Comparison of ENCODE assay signal across 16 cellular contexts in genomic region chr9:68472119-68472518, GRCh38.
DNase-seq lines count a peak whose midpoint lies in the region; ATAC-seq and TF ChIP-seq lines count a peak whose summit lies in the region.
"Had no signal": no experiment of that assay in that cellular context is flagged by ENCODE, and none has a peak within 500 bp of the region (broad histone marks: within the 10 kb centered on the region; RNA-seq: fewer than 3 reads in every experiment).

No MANE protein-coding gene starts in this region.

- peak; percentile 19 for DNase-seq in M059J (ENCODE audit: low read depth)
- DNase-seq in esophagus muscularis mucosa (ENCODE audit: extremely low spot score) = no peak
- DNase-seq in islet precursor cell = peak; percentile 58
- peak in 1 of 2 donors; percentile 49 for DNase-seq in uterus
- no peak for DNase-seq in omental fat pad (ENCODE audit: low spot score)
- no peak for DNase-seq in NCI-H526 (lab: John Stamatoyannopoulos, UW)
- no peak for DNase-seq in amniotic stem cell (lab: John Stamatoyannopoulos, UW)
- DNase-seq: Caco-2; CD8-positive, alpha-beta memory T cell; DND-41; GF-D8; GOT3 had no signal

- no peaks in the 10 kb centered on the region for H3K9me3 ChIP-seq in esophagus muscularis mucosa
- H3K9me3 ChIP-seq in uterus = no peaks in the 10 kb centered on the region
- H3K9me3 ChIP-seq: BLaER1, Caco-2, HAP-1 had no signal

- H3K27me3 ChIP-seq in esophagus muscularis mucosa (no peaks in the 10 kb centered on the region), uterus (no peaks in the 10 kb centered on the region)
- H3K27me3 ChIP-seq: BLaER1 had no signal

- ATAC-seq in omental fat pad (ENCODE audit: low FRiP score) (no peak), GM18858 (IDR thresholded peaks at IDR 0.05; ENCODE audit: unreplicated experiment) (no peak)
- ATAC-seq: HepG2 had no signal

- peak overlapping the region; percentile 66 to 81 (median 78) for H3K27ac ChIP-seq in esophagus muscularis mucosa (replicated peaks in 1 of 4)
- peak overlapping the region; percentile 71 to 81 for H3K27ac ChIP-seq in uterus
- H3K27ac ChIP-seq: BLaER1 had no signal

- TF ChIP-seq EP300 in esophagus muscularis mucosa (IDR thresholded peaks at IDR 0.05) = no peak

- WGBS in esophagus muscularis mucosa = 63% methylated on average over 2 of the region's 2 CpGs

- H3K36me3 ChIP-seq in esophagus muscularis mucosa (peaks cover 0 to 14% (median 0%) of the 10 kb centered on the region in 4 donors), uterus (no peaks in the 10 kb centered on the region)
- H3K36me3 ChIP-seq: BLaER1, HAP-1 had no signal

- TF ChIP-seq CTCF in esophagus muscularis mucosa (IDR thresholded peaks at IDR 0.05) = no peak
- no peak for TF ChIP-seq CTCF in uterus (IDR thresholded peaks at IDR 0.05)
- no peak for TF ChIP-seq CTCF in omental fat pad (IDR thresholded peaks at IDR 0.05)

- intact Hi-C loops in esophagus muscularis mucosa (cut with DNase I) = no loop called here
- intact Hi-C loops in uterus (cut with DNase I; ENCODE audit: low total_unique reads) = no loop called here

- TF ChIP-seq POLR2A in esophagus muscularis mucosa (IDR thresholded peaks at IDR 0.05; ENCODE audit: low read depth) (no peak), uterus (IDR thresholded peaks at IDR 0.05) (no peak)

- peaks cover 31 to 89% (median 77%) of the 10 kb centered on the region in 4 donors for H3K4me1 ChIP-seq in esophagus muscularis mucosa
- peaks cover 0 to 11% of the 10 kb centered on the region in 2 donors for H3K4me1 ChIP-seq in uterus
- H3K4me1 ChIP-seq: BLaER1, Caco-2 had no signal

- no peak overlapping the region for H3K4me3 ChIP-seq in esophagus muscularis mucosa
- no peak overlapping the region for H3K4me3 ChIP-seq in uterus
- H3K4me3 ChIP-seq: BLaER1, HAP-1 had no signal

Comparison
In these comparisons a context has a peak if more than half of its experiments do, and no peak if none do; other contexts are left out.
1. DNase-seq: peak in M059J (single experiment) and islet precursor cell (single experiment); none in esophagus muscularis mucosa (single experiment), omental fat pad (single experiment), NCI-H526 (0 of 2) and amniotic stem cell (single experiment).